Comparison of ENCODE assay signal across 19 cellular contexts in the genomic region with DNA sequence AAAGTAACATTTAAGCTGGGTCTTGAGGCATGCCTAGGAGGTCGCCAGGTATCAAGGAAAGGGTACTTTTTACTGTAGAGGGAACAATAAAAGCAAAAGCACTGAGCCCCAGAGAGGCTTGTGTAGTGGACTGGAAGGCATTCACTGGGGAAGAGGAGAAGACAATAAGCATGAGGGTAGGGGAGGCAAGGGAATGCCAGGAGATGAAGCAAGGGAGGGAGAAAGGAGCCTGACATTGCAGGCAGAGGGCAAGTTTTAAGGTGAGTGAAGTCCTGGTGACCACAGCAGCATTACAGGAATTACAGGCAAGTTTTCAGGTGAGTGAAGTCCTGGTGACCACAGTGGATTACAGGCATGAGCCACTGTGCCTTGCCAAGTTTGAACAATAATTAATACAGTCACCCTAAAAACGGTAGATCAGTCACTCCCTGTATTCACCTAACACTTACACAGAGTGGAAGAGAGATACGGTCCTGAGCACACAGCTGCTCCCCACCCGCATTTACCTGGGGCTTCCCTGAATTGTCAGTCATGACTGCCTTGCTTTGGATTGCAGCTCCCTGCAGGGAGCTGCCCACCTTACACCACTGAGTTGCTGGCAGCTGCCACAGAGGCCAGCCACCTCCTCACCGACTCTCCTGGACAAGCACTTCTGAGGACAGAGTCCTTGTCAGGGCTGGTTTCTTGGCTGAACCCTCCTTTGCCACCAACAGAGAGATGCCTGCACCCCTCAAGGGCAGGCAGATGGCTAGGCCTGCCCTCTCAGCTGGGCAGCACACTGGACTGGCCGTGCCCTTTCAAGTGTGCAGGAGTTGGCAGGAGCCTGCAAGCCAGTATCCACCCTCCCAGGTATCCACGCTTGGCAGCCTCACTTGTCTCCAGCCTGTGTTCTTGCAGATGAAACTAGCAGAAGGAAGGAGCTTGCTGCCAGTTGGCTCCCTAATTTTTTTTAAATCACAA. TPM values are rescaled to one million over a fixed set of nuclear protein-coding genes. Genes with fewer than 3 reads are reported as not detected.
"Had no signal": no experiment of that assay in that cellular context is flagged by ENCODE, and none has a peak within 500 bp of the region (broad histone marks: within the 10 kb centered on the region; RNA-seq: fewer than 3 reads in every experiment).

No MANE protein-coding gene starts in this region.

- H3K36me3 Mint-ChIP-seq: activated CD4-positive, alpha-beta memory T cell treated with anti-CD3 and anti-CD28 coated beads for 36 hours; activated naive CD4-positive, alpha-beta T cell treated with anti-CD3 and anti-CD28 coated beads, Interleukin-2, amount 10 ng/mL, durations not matched to agents 7 days and 5 days; immature natural killer cell; natural killer cell; stimulated activated naive B cell treated with anti-CD40 and anti-IgM and Interleukin-4, amounts not matched to agents 10 μg/mL and 1 μg/mL and 100 μg/mL, for 72 hours had no signal

- H3K9me3 Mint-ChIP-seq: activated B cell treated with CpG ODN at 0.5 μM for 24 hours; activated CD4-positive, alpha-beta memory T cell treated with anti-CD3 and anti-CD28 coated beads for 36 hours; activated naive CD4-positive, alpha-beta T cell treated with anti-CD3 and anti-CD28 coated beads, Interleukin-2, amount 10 ng/mL, durations not matched to agents 7 days and 5 days; activated T-helper 17 cell treated with anti-CD3 and anti-CD28 coated beads, Interleukin-2, amount 50 U/mL, for 72 hours; central memory CD8-positive, alpha-beta T cell; immature natural killer cell; natural killer cell had no signal

- H3K27ac ChIP-seq: ascending aorta, neutrophil, pancreas, spleen, thoracic aorta had no signal

- H3K9me3 ChIP-seq: ascending aorta, neutrophil, pancreas, spleen, thoracic aorta had no signal

- ATAC-seq: activated T-helper 17 cell treated with anti-CD3 and anti-CD28 coated beads, Interleukin-2, amount 50 U/mL, for 72 hours; esophagus mucosa; pancreas; stimulated activated naive B cell treated with anti-CD40 and anti-IgM and Interleukin-4, amounts not matched to agents 10 μg/mL and 1 μg/mL and 100 μg/mL, for 72 hours had no signal

- H3K27ac Mint-ChIP-seq: activated B cell treated with CpG ODN at 0.5 μM for 24 hours; activated CD4-positive, alpha-beta memory T cell treated with anti-CD3 and anti-CD28 coated beads for 36 hours; activated naive CD4-positive, alpha-beta T cell treated with anti-CD3 and anti-CD28 coated beads, Interleukin-2, amount 10 ng/mL, durations not matched to agents 7 days and 5 days; activated T-helper 17 cell treated with anti-CD3 and anti-CD28 coated beads, Interleukin-2, amount 50 U/mL, for 72 hours; immature natural killer cell; natural killer cell had no signal

- H3K4me3 Mint-ChIP-seq: activated B cell treated with CpG ODN at 0.5 μM for 24 hours; activated CD4-positive, alpha-beta memory T cell treated with anti-CD3 and anti-CD28 coated beads for 36 hours; activated naive CD4-positive, alpha-beta T cell treated with anti-CD3 and anti-CD28 coated beads, Interleukin-2, amount 10 ng/mL, durations not matched to agents 7 days and 5 days; activated T-helper 17 cell treated with anti-CD3 and anti-CD28 coated beads, Interleukin-2, amount 50 U/mL, for 72 hours; central memory CD8-positive, alpha-beta T cell; immature natural killer cell; natural killer cell; stimulated activated naive B cell treated with anti-CD40 and anti-IgM and Interleukin-4, amounts not matched to agents 10 μg/mL and 1 μg/mL and 100 μg/mL, for 72 hours had no signal

- H3K27me3 ChIP-seq: ascending aorta, neutrophil, pancreas, spleen had no signal

- H3K4me1 ChIP-seq: pancreas, spleen had no signal

- H3K4me3 ChIP-seq: ascending aorta, pancreas, spleen, thoracic aorta had no signal

- H3K36me3 ChIP-seq: ascending aorta, neutrophil, pancreas, spleen, thoracic aorta had no signal

- DNase-seq: activated B cell treated with CpG ODN at 0.5 μM for 24 hours; activated CD4-positive, alpha-beta memory T cell treated with anti-CD3 and anti-CD28 coated beads for 36 hours; activated CD4-positive, alpha-beta T cell treated with anti-CD3 and anti-CD28 coated beads for 4 hours; activated naive CD4-positive, alpha-beta T cell treated with anti-CD3 and anti-CD28 coated beads, Interleukin-2, amount 10 ng/mL, durations not matched to agents 7 days and 5 days; effector CD4-positive, alpha-beta T cell; immature natural killer cell; kidney glomerular epithelial cell; mesenchymal stem cell; natural killer cell; pancreas; spleen; stimulated activated CD4-positive, alpha-beta T cell treated with anti-CD3 and anti-CD28 coated beads, Interleukin-4, amount 100 ng/mL, for 4 hours; stimulated activated naive B cell treated with anti-CD40 and anti-IgM and Interleukin-4, amounts not matched to agents 10 μg/mL and 1 μg/mL and 100 μg/mL, for 72 hours had no signal

- H3K4me1 Mint-ChIP-seq: activated naive CD4-positive, alpha-beta T cell treated with anti-CD3 and anti-CD28 coated beads, Interleukin-2, amount 10 ng/mL, durations not matched to agents 7 days and 5 days; activated T-helper 17 cell treated with anti-CD3 and anti-CD28 coated beads, Interleukin-2, amount 50 U/mL, for 72 hours; central memory CD8-positive, alpha-beta T cell; immature natural killer cell; natural killer cell had no signal

- H3K27me3 Mint-ChIP-seq: activated B cell treated with CpG ODN at 0.5 μM for 24 hours; stimulated activated naive B cell treated with anti-CD40 and anti-IgM and Interleukin-4, amounts not matched to agents 10 μg/mL and 1 μg/mL and 100 μg/mL, for 72 hours had no signal

RNA-seq across cellular contexts. Expression of gene KCNK12, which starts 59.0 kb away (rescaled TPM):
- total RNA-seq: ascending aorta, esophagus mucosa, thoracic aorta had no signal
